ENCODE assay signal across 1 cellular context in genomic region chr13:40159736-40160135, GRCh38.
TF ChIP-seq lines count a peak whose summit lies in the region.

No MANE protein-coding gene starts in this region.

TF ChIP-seq in WTC11, 78 proteins besides CTCF, POLR2A, EP300 and RAD21 (continued from another document):
- TF ChIP-seq USF1 (CRISPR knock-in tag; IDR thresholded peaks at IDR 0.05), result no peak
- TF ChIP-seq NR2C2 (CRISPR knock-in tag; IDR thresholded peaks at IDR 0.05), result no peak
- TF ChIP-seq FOXK1 (CRISPR knock-in tag; IDR thresholded peaks at IDR 0.05), result no peak
- no peak for TF ChIP-seq MLX (CRISPR knock-in tag; IDR thresholded peaks at IDR 0.05)
- TF ChIP-seq FOXP4 (CRISPR knock-in tag; IDR thresholded peaks at IDR 0.05), result no peak
